Comparison of ENCODE assay signal across 14 cellular contexts in genomic region chr9:73116880-73117279, GRCh38.
"Had no signal": no experiment of that assay in that cellular context is flagged by ENCODE, and none has a peak within 500 bp of the region (broad histone marks: within the 10 kb centered on the region; RNA-seq: fewer than 3 reads in every experiment).

No MANE protein-coding gene starts in this region.

- DNase-seq: activated CD4-positive, alpha-beta T cell treated with anti-CD3 and anti-CD28 coated beads, Interleukin-2, amount 10 ng/mL, durations not matched to agents 7 days and 5 days; aorta; foreskin melanocyte; heart left ventricle; left colon; mucosa of descending colon; nephron progenitor cell; sigmoid colon; stimulated activated CD4-positive, alpha-beta T cell treated with anti-CD3 and anti-CD28 coated beads, Interleukin-2, amount 100 ng/mL, for 48 hours had no signal

- H3K4me3 ChIP-seq: esophagus muscularis mucosa, heart left ventricle, lung, mucosa of descending colon, sigmoid colon had no signal

- FAIRE-seq: endometrium, urothelium cell line had no signal

- H3K9me3 Mint-ChIP-seq: activated T-helper 1 cell treated with anti-CD3 and anti-CD28 coated beads, Interleukin-12 subunit alpha, Interleukin-12 subunit beta, Interleukin-2, Interleukin-4 antibody, amounts not matched to agents 30 ng/mL and 10 ng/mL and 1 ng/mL, durations not matched to agents 14 hours and 24 hours and 36 hours; nephron progenitor cell had no signal

- H3K4me3 Mint-ChIP-seq: activated CD4-positive, alpha-beta T cell treated with anti-CD3 and anti-CD28 coated beads, Interleukin-2, amount 10 ng/mL, durations not matched to agents 7 days and 5 days; activated T-helper 1 cell treated with anti-CD3 and anti-CD28 coated beads, Interleukin-12 subunit alpha, Interleukin-12 subunit beta, Interleukin-2, Interleukin-4 antibody, amounts not matched to agents 30 ng/mL and 10 ng/mL and 1 ng/mL, durations not matched to agents 14 hours and 24 hours and 36 hours; nephron progenitor cell had no signal

- H3K36me3 ChIP-seq: esophagus muscularis mucosa, heart left ventricle, sigmoid colon had no signal

- ATAC-seq: heart left ventricle, left colon, mucosa of descending colon had no signal

- H3K27me3 ChIP-seq: esophagus muscularis mucosa, heart left ventricle, sigmoid colon had no signal

- H3K27ac Mint-ChIP-seq: activated CD4-positive, alpha-beta T cell treated with anti-CD3 and anti-CD28 coated beads, Interleukin-2, amount 10 ng/mL, durations not matched to agents 7 days and 5 days; activated T-helper 1 cell treated with anti-CD3 and anti-CD28 coated beads, Interleukin-12 subunit alpha, Interleukin-12 subunit beta, Interleukin-2, Interleukin-4 antibody, amounts not matched to agents 30 ng/mL and 10 ng/mL and 1 ng/mL, durations not matched to agents 14 hours and 24 hours and 36 hours; nephron progenitor cell had no signal

- H3K27me3 Mint-ChIP-seq: activated CD4-positive, alpha-beta T cell treated with anti-CD3 and anti-CD28 coated beads, Interleukin-2, amount 10 ng/mL, durations not matched to agents 7 days and 5 days had no signal

- H3K4me1 ChIP-seq: heart left ventricle had no signal

- H3K4me1 Mint-ChIP-seq: nephron progenitor cell had no signal

- H3K9me3 ChIP-seq: esophagus muscularis mucosa, heart left ventricle, mucosa of descending colon, sigmoid colon had no signal

- H3K27ac ChIP-seq: esophagus muscularis mucosa, heart left ventricle, sigmoid colon had no signal
